Comparison of ENCODE assay signal across 23 cellular contexts in genomic region chr5:145953202-145953601, GRCh38. TPM values are rescaled to one million over a fixed set of nuclear protein-coding genes. Genes with fewer than 3 reads are reported as not detected.
A peak's percentile ranks its signal among the peaks of the same experiment; 100 is the strongest.
DNase-seq lines count a peak whose midpoint lies in the region; ATAC-seq and TF ChIP-seq lines count a peak whose summit lies in the region.
"Had no signal": no experiment of that assay in that cellular context is flagged by ENCODE, and none has a peak within 500 bp of the region (broad histone marks: within the 10 kb centered on the region; RNA-seq: fewer than 3 reads in every experiment).

No MANE protein-coding gene starts in this region.

- H3K9me3 ChIP-seq in Caco-2 (no peaks in the 10 kb centered on the region), left ventricle myocardium inferior (replicated peaks) (no peaks in the 10 kb centered on the region), testis (no peaks in the 10 kb centered on the region)
- H3K9me3 ChIP-seq: BLaER1 treated with 17β-estradiol and CSF1 and Interleukin-3, amounts not matched to agents 10 nM and 100 nM had no signal

- no peak overlapping the region for H3K4me3 Mint-ChIP-seq in Caco-2 (ENCODE audit: unreplicated experiment)
- no peak overlapping the region for H3K4me3 Mint-ChIP-seq in activated CD8-positive, alpha-beta memory T cell treated with anti-CD3 and anti-CD28 coated beads, Interleukin-2, amount 10 ng/mL, durations not matched to agents 7 days and 5 days
- H3K4me3 Mint-ChIP-seq: B cell; CD4-positive, alpha-beta T cell; CD8-positive, alpha-beta T cell had no signal

- no peak for TF ChIP-seq POLR2A in testis (IDR thresholded peaks at IDR 0.05)

- CTCF ChIA-PET in Caco-2 (lab: Charles Lee), result no interaction called here
- CTCF ChIA-PET in activated CD8-positive, alpha-beta memory T cell treated with anti-CD3 and anti-CD28 coated beads, Interleukin-2, amount 10 ng/mL, durations not matched to agents 7 days and 5 days (lab: Charles Lee), result no interaction called here

- H3K4me3 ChIP-seq in Caco-2 (ENCODE audit: low read depth, low read length), result no peak overlapping the region
- H3K4me3 ChIP-seq in left ventricle myocardium inferior, result no peak overlapping the region
- no peak overlapping the region for H3K4me3 ChIP-seq in testis
- H3K4me3 ChIP-seq: A549; BLaER1 treated with 17β-estradiol and CSF1 and Interleukin-3, amounts not matched to agents 10 nM and 100 nM; GM12878 had no signal

- peaks cover 58% of the 10 kb centered on the region for H3K36me3 Mint-ChIP-seq in Caco-2 (ENCODE audit: insufficient read depth, unreplicated experiment)
- H3K36me3 Mint-ChIP-seq in activated CD8-positive, alpha-beta memory T cell treated with anti-CD3 and anti-CD28 coated beads, Interleukin-2, amount 10 ng/mL, durations not matched to agents 7 days and 5 days, result no peaks in the 10 kb centered on the region
- H3K36me3 Mint-ChIP-seq: CD8-positive, alpha-beta T cell had no signal

- 0 out of 2 replicates have a peak, but pooled peaks cover 1% of the 10 kb centered on the region for H3K36me3 ChIP-seq in Caco-2 (ENCODE audit: control insufficient read depth, insufficient read depth, low read length)
- no peaks in the 10 kb centered on the region for H3K36me3 ChIP-seq in left ventricle myocardium inferior
- no peaks in the 10 kb centered on the region for H3K36me3 ChIP-seq in testis (ENCODE audit: low read depth, missing control alignments)
- H3K36me3 ChIP-seq: BLaER1 treated with 17β-estradiol and CSF1 and Interleukin-3, amounts not matched to agents 10 nM and 100 nM had no signal

- no peaks in the 10 kb centered on the region for H3K9me3 Mint-ChIP-seq in Caco-2 (ENCODE audit: unreplicated experiment)
- no peaks in the 10 kb centered on the region for H3K9me3 Mint-ChIP-seq in activated CD8-positive, alpha-beta memory T cell treated with anti-CD3 and anti-CD28 coated beads, Interleukin-2, amount 10 ng/mL, durations not matched to agents 7 days and 5 days (ENCODE audit: low read depth)
- H3K9me3 Mint-ChIP-seq: CD4-positive, alpha-beta T cell; CD8-positive, alpha-beta T cell had no signal

- ATAC-seq in Right ventricle myocardium inferior, result peak; percentile 41
- no peak for ATAC-seq in activated CD8-positive, alpha-beta memory T cell treated with anti-CD3 and anti-CD28 coated beads, Interleukin-2, amount 10 ng/mL, durations not matched to agents 7 days and 5 days
- no peak for ATAC-seq in GM18867 (IDR thresholded peaks at IDR 0.05; ENCODE audit: unreplicated experiment)
- ATAC-seq: A549; CD8-positive, alpha-beta T cell; GM12878 had no signal

- 43 to 68% methylated on average over 2 of the region's 2 CpGs for whole genome bisulfite sequencing in testis, 2 donors

- intact Hi-C loops in Right ventricle myocardium inferior (cut with DNase I) (no loop called here), cardiac septum (cut with DNase I) (no loop called here), Caco-2 (cut with micrococcal nuclease; ENCODE audit: unreplicated experiment) (no loop called here), left ventricle myocardium inferior (cut with micrococcal nuclease) (no loop called here), testis (cut with DNase I; ENCODE audit: low total_unique reads) (no loop called here)

- TF ChIP-seq CTCF in Caco-2 (IDR thresholded peaks at IDR 0.05; ENCODE audit: insufficient read depth in 1 of 2, low read depth in 1 of 2, low read length in 1 of 2, severe bottlenecking in 1 of 2, unreplicated experiment in 1 of 2) (no peak), left ventricle myocardium inferior (IDR thresholded peaks at IDR 0.05; ENCODE audit: borderline replicate concordance) (no peak), testis (IDR thresholded peaks at IDR 0.05) (no peak)

- POLR2A ChIA-PET in Caco-2 (lab: Charles Lee), result no interaction called here

- TSS peak; percentile 4 for BruUV-seq in Caco-2 (replicated peaks; lab: Mats Ljungman, UMichigan)

- H3K4me1 Mint-ChIP-seq in Caco-2 (ENCODE audit: low read depth, unreplicated experiment), result peaks cover 30% of the 10 kb centered on the region
- no peaks in the 10 kb centered on the region for H3K4me1 Mint-ChIP-seq in activated CD8-positive, alpha-beta memory T cell treated with anti-CD3 and anti-CD28 coated beads, Interleukin-2, amount 10 ng/mL, durations not matched to agents 7 days and 5 days
- H3K4me1 Mint-ChIP-seq: B cell had no signal

- H3K4me1 ChIP-seq in Caco-2, result peaks cover 3% of the 10 kb centered on the region
- H3K4me1 ChIP-seq in left ventricle myocardium inferior, result peaks cover 50% of the 10 kb centered on the region
- peaks cover 13% of the 10 kb centered on the region for H3K4me1 ChIP-seq in testis
- H3K4me1 ChIP-seq: A549; BLaER1 treated with 17β-estradiol and CSF1 and Interleukin-3, amounts not matched to agents 10 nM and 100 nM had no signal

- H3K27me3 ChIP-seq in Caco-2 (replicated peaks; ENCODE audit: control insufficient read depth, insufficient read depth, low read length) (no peaks in the 10 kb centered on the region), left ventricle myocardium inferior (ENCODE audit: low read depth) (no peaks in the 10 kb centered on the region), testis (no peaks in the 10 kb centered on the region)
- H3K27me3 ChIP-seq: BLaER1 treated with 17β-estradiol and CSF1 and Interleukin-3, amounts not matched to agents 10 nM and 100 nM had no signal

- DNase-seq in Right ventricle myocardium inferior (ENCODE audit: missing footprints) (no peak), cardiac septum (ENCODE audit: low spot score) (no peak), Caco-2 (no peak), left ventricle myocardium inferior (no peak), testis (peak; percentile 71)
- no peak for DNase-seq in activated CD8-positive, alpha-beta memory T cell treated with anti-CD3 and anti-CD28 coated beads, Interleukin-2, amount 10 ng/mL, durations not matched to agents 7 days and 5 days
- DNase-seq: AML-193; CD4-positive, alpha-beta T cell; CD8-positive, alpha-beta T cell; DMS 273 treated with DMSO at 0.1 percent for 48 hours; DMS153; DMS53; DMS79; DND-41; EL; GDM1 had no signal

- H3K27ac ChIP-seq in left ventricle myocardium inferior (replicated peaks) (peak overlapping the region; percentile 16), testis (no peak overlapping the region)
- H3K27ac ChIP-seq: 22Rv1; A549; BLaER1 treated with 17β-estradiol and CSF1 and Interleukin-3, amounts not matched to agents 10 nM and 100 nM; C4-2B had no signal

- no peak overlapping the region for H3K27ac Mint-ChIP-seq in Caco-2 (ENCODE audit: unreplicated experiment)
- H3K27ac Mint-ChIP-seq in activated CD8-positive, alpha-beta memory T cell treated with anti-CD3 and anti-CD28 coated beads, Interleukin-2, amount 10 ng/mL, durations not matched to agents 7 days and 5 days, result no peak overlapping the region
- H3K27ac Mint-ChIP-seq: B cell; CD4-positive, alpha-beta T cell; CD8-positive, alpha-beta T cell had no signal

- no peaks in the 10 kb centered on the region for H3K27me3 Mint-ChIP-seq in Caco-2 (ENCODE audit: insufficient read depth, unreplicated experiment)
- peaks cover 60% of the 10 kb centered on the region for H3K27me3 Mint-ChIP-seq in activated CD8-positive, alpha-beta memory T cell treated with anti-CD3 and anti-CD28 coated beads, Interleukin-2, amount 10 ng/mL, durations not matched to agents 7 days and 5 days

RNA-seq across cellular contexts. Expression of gene SH3RF2, which starts 16.8 kb away (rescaled TPM):
- total RNA-seq in Right ventricle myocardium inferior (267 TPM), cardiac septum (231 TPM), Caco-2 (2022) (49.4 and 55.0 TPM in 2 replicates), left ventricle myocardium inferior (376 TPM), testis (100 to 1,000 TPM; 127 to 378 TPM)
- 416 TPM for polyA plus RNA-seq in testis (ENCODE audit: insufficient read depth, low read depth, low replicate concordance)
- total RNA-seq in activated CD8-positive, alpha-beta memory T cell treated with anti-CD3 and anti-CD28 coated beads, Interleukin-2, amount 10 ng/mL, durations not matched to agents 7 days and 5 days, result under 1 TPM in 1 of 2 experiments, not detected in 1; 0.12 TPM
- total RNA-seq: B cell; CD8-positive, alpha-beta T cell had no signal
- polyA plus RNA-seq: GM12878 had no signal

Comparison
In these comparisons a context has a peak if more than half of its experiments do, and no peak if none do; other contexts are left out.
1. RNA of gene SH3RF2, which starts 16.8 kb away (total RNA-seq): 127 to 378 TPM in testis, 376 TPM in left ventricle myocardium inferior (single experiment), 267 TPM in Right ventricle myocardium inferior (single experiment), 231 TPM in cardiac septum (single experiment) and 49.4 to 55.0 TPM in Caco-2; 0.12 TPM in activated CD8-positive, alpha-beta memory T cell treated with anti-CD3 and anti-CD28 coated beads, Interleukin-2, amount 10 ng/mL, durations not matched to agents 7 days and 5 days; every median in the first group is over 10 times any median in the second.